Comparison of ENCODE assay signal across 8 cellular contexts in genomic region chr1:116646683-116647128, GRCh38. TPM values are rescaled to one million over a fixed set of nuclear protein-coding genes. Genes with fewer than 3 reads are reported as not detected.
DNase-seq lines count a peak whose midpoint lies in the region; ATAC-seq, FAIRE-seq and TF ChIP-seq lines count a peak whose summit lies in the region.
"Not testable (repeated sequence)": the region's sequence is repeated elsewhere in the genome, so short reads cannot be mapped to it uniquely, and the experiment has no call there.

No MANE protein-coding gene starts in this region.

- DNase-seq in Caco-2; T-helper 2 cell treated with Interferon-gamma antibody and Interleukin-4, amounts not matched to agents 5 μg/mL and 100 μg/mL, for 36 hours (ENCODE audit: low spot score); GM12878 (ENCODE audit: low read depth, low spot score): not testable (repeated sequence)
- peak; percentile 69 for DNase-seq in NCI-H2107 (lab: John Stamatoyannopoulos, UW)
- DNase-seq in epithelial cell of prostate (ENCODE audit: low read depth, low spot score): peak; percentile 49
- DNase-seq in islet precursor cell: peak; percentile 95
- DNase-seq in stimulated activated CD4-positive, alpha-beta T cell treated with anti-CD3 and anti-CD28 coated beads, Interleukin-15, amount 100 ng/mL, for 24 hours: peak; percentile 21

- H3K9me3 ChIP-seq in Caco-2; GM12878 (replicated peaks; ENCODE audit: control insufficient read depth, insufficient read depth, low read length); neural cell (ENCODE audit: low read length): not testable (repeated sequence)

- not testable (repeated sequence) for H3K27ac ChIP-seq in GM12878 (ENCODE audit: control insufficient read depth, insufficient read depth)
- H3K27ac ChIP-seq in epithelial cell of prostate: peak overlapping the region; percentile 57
- peak overlapping the region; percentile 92 for H3K27ac ChIP-seq in neural cell (ENCODE audit: low read length)

- H3K4me1 Mint-ChIP-seq in Caco-2 (ENCODE audit: low read depth, unreplicated experiment): peaks cover 39% of the 10 kb centered on the region
- H3K4me1 Mint-ChIP-seq in T-helper 2 cell treated with Interferon-gamma antibody and Interleukin-4, amounts not matched to agents 5 μg/mL and 100 μg/mL, for 36 hours (ENCODE audit: low read depth): not testable (repeated sequence)

- SMC1A ChIA-PET in GM12878 (lab: Charles Lee; ENCODE audit: uncharacterized antibody, unreplicated experiment): interaction anchor here (1.0 kb wide), 1 partner anchor 19 kb away, joined by 3 read pairs; no protein-coding TSS in a partner anchor

- H3F3A ChIP-seq in neural cell (ENCODE audit: insufficient read depth, low read length, poor library complexity, severe bottlenecking): not testable (repeated sequence)

- BruUV-seq in Caco-2 (replicated peaks; lab: Mats Ljungman, UMichigan): TSS peak; percentile 42
- not testable (repeated sequence) for BruUV-seq in GM12878 (replicated peaks; lab: Mats Ljungman, UMichigan)

- CTCF ChIA-PET in Caco-2 (lab: Charles Lee): not testable (repeated sequence)
- CTCF ChIA-PET in GM12878 (lab: Yijun Ruan, JAX): interaction anchor here (1.8 kb wide), 1 partner anchor 26 kb away, joined by 5 read pairs; no protein-coding TSS in a partner anchor

- not testable (repeated sequence) for H3K27me3 ChIP-seq in Caco-2 (replicated peaks; ENCODE audit: control insufficient read depth, insufficient read depth, low read length); GM12878 (replicated peaks in 1 of 2; ENCODE audit: control insufficient read depth in 2 of 2, insufficient read depth in 2 of 2, low read length in 1 of 2); neural cell (ENCODE audit: insufficient read depth, low read depth, low read length)

- TF ChIP-seq EP300 in GM12878 (IDR thresholded peaks at IDR 0.05; ENCODE audit: borderline replicate concordance in 1 of 2, control insufficient read depth in 1 of 2, low read depth in 2 of 2, low read length in 2 of 2): not testable (repeated sequence)
- TF ChIP-seq EP300 in neural cell (conservative IDR thresholded peaks at IDR 0.05; ENCODE audit: poor library complexity, severe bottlenecking): peak; percentile 5

- H3K79me2 ChIP-seq in GM12878 (ENCODE audit: control insufficient read depth, insufficient read depth, low read length); neural cell (replicated peaks; ENCODE audit: insufficient read depth, low read length): not testable (repeated sequence)

- RAD21 ChIA-PET in GM12878 (lab: Charles Lee; ENCODE audit: unreplicated experiment): not testable (repeated sequence)

- H4K20me1 ChIP-seq in GM12878 (ENCODE audit: control insufficient read depth, insufficient read depth); neural cell (ENCODE audit: insufficient read depth): not testable (repeated sequence)

- FAIRE-seq in GM12878 (lab: Jason Lieb, UNC): not testable (repeated sequence)

- not testable (repeated sequence) for TF ChIP-seq CTCF in Caco-2 (IDR thresholded peaks at IDR 0.05; ENCODE audit: insufficient read depth in 1 of 2, low read depth in 1 of 2, low read length in 1 of 2, severe bottlenecking in 1 of 2, unreplicated experiment in 1 of 2); GM12878 (IDR thresholded peaks at IDR 0.05 in 2 of 3, conservative IDR thresholded peaks at IDR 0.05 in 1 of 3; ENCODE audit: control insufficient read depth in 2 of 3, extremely low read depth in 1 of 3, insufficient read depth in 1 of 3, low read depth in 3 of 3, low read length in 3 of 3); neural cell (IDR thresholded peaks at IDR 0.05; ENCODE audit: poor library complexity, severe bottlenecking)

- 29% methylated on average over 9 of the region's 9 CpGs for WGBS in GM12878 (ENCODE audit: insufficient coverage, insufficient replicate concordance, low lambda C conversion rate, missing lambda C conversion rate)

- H3K9me3 Mint-ChIP-seq in Caco-2 (ENCODE audit: unreplicated experiment): peaks cover 10% of the 10 kb centered on the region
- not testable (repeated sequence) for H3K9me3 Mint-ChIP-seq in T-helper 2 cell treated with Interferon-gamma antibody and Interleukin-4, amounts not matched to agents 5 μg/mL and 100 μg/mL, for 36 hours

- not testable (repeated sequence) for TF ChIP-seq POLR2A in GM12878 (IDR thresholded peaks at IDR 0.05; ENCODE audit: low read depth, low read length)

- H2AFZ ChIP-seq in GM12878 (ENCODE audit: control insufficient read depth, low read depth, low read length): not testable (repeated sequence)
- H2AFZ ChIP-seq in neural cell (ENCODE audit: low read depth, low read length): peak overlapping the region; percentile 21

- H3K36me3 Mint-ChIP-seq in Caco-2 (ENCODE audit: insufficient read depth, unreplicated experiment); T-helper 2 cell treated with Interferon-gamma antibody and Interleukin-4, amounts not matched to agents 5 μg/mL and 100 μg/mL, for 36 hours (ENCODE audit: low read depth): not testable (repeated sequence)

- H3K9me2 ChIP-seq in neural cell (ENCODE audit: insufficient read depth, low read length): not testable (repeated sequence)

- not testable (repeated sequence) for H3K4me3 ChIP-seq in Caco-2 (ENCODE audit: low read depth, low read length); GM12878
- H3K4me3 ChIP-seq in neural cell (ENCODE audit: low read length): peak overlapping the region; percentile 47

- H3K36me3 ChIP-seq in Caco-2 (ENCODE audit: control insufficient read depth, insufficient read depth, low read length); GM12878 (ENCODE audit: control insufficient read depth in 2 of 2, insufficient read depth in 2 of 2, low read length in 1 of 2); neural cell (ENCODE audit: insufficient read depth, low read length): not testable (repeated sequence)

- POLR2A ChIA-PET in Caco-2 (lab: Charles Lee); GM12878 (lab: Charles Lee): not testable (repeated sequence)

- peak overlapping the region; percentile 56 for H3K27ac Mint-ChIP-seq in Caco-2 (ENCODE audit: unreplicated experiment)
- H3K27ac Mint-ChIP-seq in T-helper 2 cell treated with Interferon-gamma antibody and Interleukin-4, amounts not matched to agents 5 μg/mL and 100 μg/mL, for 36 hours: peak overlapping the region; percentile 5

- ATAC-seq in GM12878: not testable (repeated sequence)

- peak overlapping the region; percentile 17 for H3K4me3 Mint-ChIP-seq in Caco-2 (ENCODE audit: unreplicated experiment)
- not testable (repeated sequence) for H3K4me3 Mint-ChIP-seq in T-helper 2 cell treated with Interferon-gamma antibody and Interleukin-4, amounts not matched to agents 5 μg/mL and 100 μg/mL, for 36 hours

- H3K9ac ChIP-seq in GM12878 (ENCODE audit: control insufficient read depth, insufficient read depth, low read length): not testable (repeated sequence)
- peak overlapping the region; percentile 72 for H3K9ac ChIP-seq in neural cell (ENCODE audit: low read length)

- not testable (repeated sequence) for H3K4me2 ChIP-seq in GM12878 (ENCODE audit: control insufficient read depth, insufficient read depth); neural cell (ENCODE audit: low read length)

- in situ Hi-C loops in GM12878 (cut with MboI): not testable (repeated sequence)

- intact Hi-C loops in Caco-2 (cut with micrococcal nuclease; ENCODE audit: unreplicated experiment); GM12878 (cut with micrococcal nuclease; ENCODE audit: unreplicated experiment): not testable (repeated sequence)

- H3K27me3 Mint-ChIP-seq in Caco-2 (ENCODE audit: insufficient read depth, unreplicated experiment); T-helper 2 cell treated with Interferon-gamma antibody and Interleukin-4, amounts not matched to agents 5 μg/mL and 100 μg/mL, for 36 hours (ENCODE audit: low read depth): not testable (repeated sequence)

- not testable (repeated sequence) for TF ChIP-seq RAD21 in GM12878 (IDR thresholded peaks at IDR 0.05; ENCODE audit: insufficient read depth, low read depth, low read length); neural cell (conservative IDR thresholded peaks at IDR 0.05)

- peaks cover 46% of the 10 kb centered on the region for H3K4me1 ChIP-seq in Caco-2
- not testable (repeated sequence) for H3K4me1 ChIP-seq in GM12878 (ENCODE audit: control insufficient read depth, insufficient read depth, low read length)

TF ChIP-seq in GM12878, 131 proteins besides CTCF, POLR2A, EP300 and RAD21:
- peak; percentile 45; the same call in 1 of the 2 replicates for TF ChIP-seq CREM (IDR thresholded peaks at IDR 0.05; ENCODE audit: low read depth)
- peak; percentile 86 for TF ChIP-seq ATF7 (IDR thresholded peaks at IDR 0.05; ENCODE audit: low read depth)

TF ChIP-seq in neural cell, 6 proteins besides CTCF, POLR2A, EP300 and RAD21:
- peak; percentile 71 for TF ChIP-seq TAF1 (IDR thresholded peaks at IDR 0.05; ENCODE audit: low read depth)
- peak; percentile 66 for TF ChIP-seq POLR2AphosphoS5 (IDR thresholded peaks at IDR 0.05)

RNA-seq across cellular contexts. Expression of gene IGSF3, which starts 20.8 kb away (rescaled TPM):
- total RNA-seq in Caco-2 (2022): 21.8 and 24.0 TPM in 2 replicates
- 36.7 and 39.8 TPM in 2 replicates for total RNA-seq in GM12878 (2013; cell fraction: nucleolus; rRNA removed)
- 16.4 and 16.5 TPM in 2 replicates for total RNA-seq in GM12878 (2014; rRNA removed)
- total RNA-seq in GM12878 (2014; rRNA removed; fragmentation: Illumina TruSeq; extraction: Trizol): 10.4 and 10.9 TPM in 2 replicates
- 18.0 and 20.4 TPM in 2 replicates for total RNA-seq in GM12878 (2021)
- polyA plus RNA-seq in GM12878 (2011; ENCODE audit: low read depth): 0.66 TPM
- polyA plus RNA-seq in GM12878 (2011; rRNA removed): 6.3 and 8.7 TPM in 2 replicates
- polyA plus RNA-seq in GM12878 (2011; cell fraction: cytosol; rRNA removed): 9.6 and 10.6 TPM in 2 replicates
- polyA plus RNA-seq in GM12878 (2011; cell fraction: nucleus; rRNA removed): 9.5 and 11.0 TPM in 2 replicates
- 0.92 and 1.3 TPM in 2 replicates for polyA plus RNA-seq in GM12878 (2012)
- polyA plus RNA-seq in GM12878 (2014; fragmentation: Illumina TruSeq; extraction: Trizol): 11.7 and 12.6 TPM in 2 replicates
- polyA plus RNA-seq in GM12878 (2014; fragmentation: Nextera tagmentation; extraction: Ambion mirVana): 1 to 10 TPM; 1.4 to 2.3 TPM
- polyA plus RNA-seq in GM12878 (2014; rRNA removed): 12.2 and 13.7 TPM in 2 replicates
- 1 to 10 TPM; 3.4 to 5.0 TPM for polyA plus RNA-seq in GM12878 (2016; fragmentation: Nextera tagmentation; extraction: Ambion mirVana)
- 11.1 and 21.7 TPM in 2 replicates for polyA minus RNA-seq in GM12878 (2011; rRNA and poly(A)+ RNA removed)
- 4.8 and 6.0 TPM in 2 replicates for polyA minus RNA-seq in GM12878 (2011; cell fraction: cytosol; rRNA and poly(A)+ RNA removed)
- 6.0 and 7.7 TPM in 2 replicates for polyA minus RNA-seq in GM12878 (2011; cell fraction: nucleus; rRNA and poly(A)+ RNA removed)
- polyA plus RNA-seq in neural cell: 81.1 and 81.4 TPM in 2 replicates
- 176 and 205 TPM in 2 replicates for polyA minus RNA-seq in neural cell
